ENCODE assay signal across 8 cellular contexts in genomic region chr11:63839508-63840355, GRCh38. TPM values are rescaled to one million over a fixed set of nuclear protein-coding genes. Genes with fewer than 3 reads are reported as not detected.
DNase-seq lines count a peak whose midpoint lies in the region; ATAC-seq and TF ChIP-seq lines count a peak whose summit lies in the region.

No MANE protein-coding gene starts in this region.

- intact Hi-C loops in A673 (cut with micrococcal nuclease; ENCODE audit: unreplicated experiment) (loop anchor here (2.0 to 10.0 kb wide), 2 partner anchors 135 to 309 kb away; partner anchors contain the start of gene COX8A), psoas muscle (cut with DNase I) (loop anchor here (1.0 to 10.0 kb wide), 6 partner anchors 32 to 315 kb away; partner anchors contain the start of gene ZFTA (in 1 of the 2))

- H3K9me3 ChIP-seq in A673 (ENCODE audit: low read depth, low read length, poor library complexity, severe bottlenecking) (no peaks in the 10 kb centered on the region), psoas muscle (no peaks in the 10 kb centered on the region)

- POLR2A ChIA-PET in A673 (lab: Charles Lee; ENCODE audit: low non-redundant PET) = no interaction called here

- peak overlapping the region; percentile 98 for H3K4me3 ChIP-seq in A673 (ENCODE audit: low read depth, low read length, poor library complexity, severe bottlenecking)
- H3K4me3 ChIP-seq in psoas muscle = peak overlapping the region; percentile 89

- TF ChIP-seq POLR2A in GM18505 (IDR thresholded peaks at IDR 0.05; ENCODE audit: borderline replicate concordance, extremely low read depth, insufficient read depth, insufficient read length) = peak; percentile 54

- peak overlapping the region; percentile 92 to 94 for H3K4me3 Mint-ChIP-seq in activated T-cell treated with anti-CD3 and anti-CD28 coated beads, Interleukin-2, amount 50 U/mL, for 72 hours
- H3K4me3 Mint-ChIP-seq in glutamatergic neuron (ENCODE audit: unreplicated experiment) = peak overlapping the region; percentile 92

- peaks cover 11 to 14% of the 10 kb centered on the region in 2 donors for H3K36me3 Mint-ChIP-seq in activated T-cell treated with anti-CD3 and anti-CD28 coated beads, Interleukin-2, amount 50 U/mL, for 72 hours (ENCODE audit: insufficient read depth in 2 of 2)
- no peaks in the 10 kb centered on the region for H3K36me3 Mint-ChIP-seq in glutamatergic neuron (ENCODE audit: unreplicated experiment)

- peaks cover 66% of the 10 kb centered on the region for H3K4me1 Mint-ChIP-seq in activated T-cell treated with anti-CD3 and anti-CD28 coated beads, Interleukin-2, amount 50 U/mL, for 72 hours (ENCODE audit: low read depth)
- H3K4me1 Mint-ChIP-seq in glutamatergic neuron (ENCODE audit: low read depth, unreplicated experiment) = peaks cover 39% of the 10 kb centered on the region

- H3K27ac ChIP-seq in A673 (ENCODE audit: low read depth, low read length, poor library complexity, severe bottlenecking) (peak overlapping the region; percentile 86), psoas muscle (peak overlapping the region; percentile 92)

- no TSS peak for BruUV-seq in A673 (replicated peaks; lab: Mats Ljungman, UMichigan)

- TF ChIP-seq CTCF in A673 (conservative IDR thresholded peaks at IDR 0.05; ENCODE audit: low read depth, low read length) (no peak), glutamatergic neuron (IDR thresholded peaks at IDR 0.05; ENCODE audit: partially characterized antibody, unreplicated experiment) (no peak), psoas muscle (IDR thresholded peaks at IDR 0.05) (no peak)

- H3K27me3 ChIP-seq in A673 (replicated peaks; ENCODE audit: insufficient read depth, low read depth, low read length, poor library complexity) = no peaks in the 10 kb centered on the region
- H3K27me3 ChIP-seq in psoas muscle (ENCODE audit: insufficient read depth in 3 of 3, low read length in 2 of 3) = no peaks in the 10 kb centered on the region

- peaks cover 13% of the 10 kb centered on the region for H3K36me3 ChIP-seq in A673 (ENCODE audit: insufficient read depth, low read length, poor library complexity, severe bottlenecking)
- H3K36me3 ChIP-seq in psoas muscle (ENCODE audit: insufficient read depth in 1 of 2, low read depth in 1 of 2) = peaks cover 0 to 33% of the 10 kb centered on the region in 2 donors

- no peaks in the 10 kb centered on the region for H3K27me3 Mint-ChIP-seq in activated T-cell treated with anti-CD3 and anti-CD28 coated beads, Interleukin-2, amount 50 U/mL, for 72 hours (ENCODE audit: low read depth)
- H3K27me3 Mint-ChIP-seq in glutamatergic neuron (ENCODE audit: unreplicated experiment) = peaks cover 21% of the 10 kb centered on the region

- DNase-seq in A673 (ENCODE audit: low spot score) (no peak), MV-4-11 (lab: John Stamatoyannopoulos, UW) (peak; percentile 70), glutamatergic neuron (peak; percentile 34), psoas muscle (peak; percentile 25 to 62), HPDE6-E6E7 (ENCODE audit: extremely low spot score) (no peak)
- peak; percentile 38 to 49 for DNase-seq in activated T-cell treated with anti-CD3 and anti-CD28 coated beads, Interleukin-2, amount 50 U/mL, for 72 hours

- WGBS in psoas muscle, 3 donors = 1 to 2% (median 1%) methylated on average over 37 to 40 of the region's 40 CpGs

- H3K4me1 ChIP-seq in A673 (ENCODE audit: insufficient read depth, low read length, poor library complexity, severe bottlenecking) (peaks cover 31% of the 10 kb centered on the region), psoas muscle (peaks cover 45% of the 10 kb centered on the region)

- H3K9me3 Mint-ChIP-seq in activated T-cell treated with anti-CD3 and anti-CD28 coated beads, Interleukin-2, amount 50 U/mL, for 72 hours = no peaks in the 10 kb centered on the region
- H3K9me3 Mint-ChIP-seq in glutamatergic neuron (ENCODE audit: unreplicated experiment) = peaks cover 18% of the 10 kb centered on the region

- H3K27ac Mint-ChIP-seq in activated T-cell treated with anti-CD3 and anti-CD28 coated beads, Interleukin-2, amount 50 U/mL, for 72 hours = peak overlapping the region; percentile 87
- H3K27ac Mint-ChIP-seq in glutamatergic neuron (ENCODE audit: unreplicated experiment) = peak overlapping the region; percentile 87

- ATAC-seq in GM18505 (IDR thresholded peaks at IDR 0.05; ENCODE audit: unreplicated experiment) (no peak), psoas muscle (peak in 1 of 4 donors; percentile 0), GM18858 (IDR thresholded peaks at IDR 0.05; ENCODE audit: unreplicated experiment) (no peak)
- no peak for ATAC-seq in activated T-cell treated with anti-CD3 and anti-CD28 coated beads, Interleukin-2, amount 50 U/mL, for 72 hours (replicated peaks in 1 of 2)

- CTCF ChIA-PET in A673 (lab: Charles Lee) = interaction anchor here (0.9 to 4.5 kb wide), 3 partner anchors 67 to 312 kb away, joined by 3 to 44 read pairs (median 4); no protein-coding TSS in a partner anchor

RNA-seq across cellular contexts. Expression of gene MARK2, which starts 0.8 kb away (rescaled TPM):
- total RNA-seq in A673 (2021) = 54.9 and 61.7 TPM in 2 replicates
- total RNA-seq in activated T-cell treated with anti-CD3 and anti-CD28 coated beads, Interleukin-2, amount 50 U/mL, for 72 hours = 10 to 100 TPM; 29.0 to 30.0 TPM
- 76.8 TPM for total RNA-seq in glutamatergic neuron (ENCODE audit: unreplicated experiment)
- total RNA-seq in psoas muscle = 10 to 100 TPM; 21.7 to 24.9 (median 22.9) TPM
- 10 to 100 TPM; 11.7 to 24.7 (median 12.7) TPM for polyA plus RNA-seq in psoas muscle

RNA-seq across cellular contexts. Expression of gene SPINDOC, which starts 26.5 kb away (rescaled TPM):
- 91.1 and 94.5 TPM in 2 replicates for total RNA-seq in A673 (2021)
- 10 to 100 TPM; 21.9 to 26.7 TPM for total RNA-seq in activated T-cell treated with anti-CD3 and anti-CD28 coated beads, Interleukin-2, amount 50 U/mL, for 72 hours
- 83.7 TPM for total RNA-seq in glutamatergic neuron (ENCODE audit: unreplicated experiment)
- total RNA-seq in psoas muscle = 1 to 10 TPM; 3.8 to 8.8 (median 6.9) TPM
- polyA plus RNA-seq in psoas muscle = 1 to 10 TPM; 2.7 to 4.7 (median 4.6) TPM

Comparison
In these comparisons a context has a peak if more than half of its experiments do, and no peak if none do; other contexts are left out.
1. DNase-seq: peak in MV-4-11 (single experiment), activated T-cell treated with anti-CD3 and anti-CD28 coated beads, Interleukin-2, amount 50 U/mL, for 72 hours (2 of 2), glutamatergic neuron (single experiment) and psoas muscle (2 of 2); none in A673 (single experiment) and HPDE6-E6E7 (single experiment).